Comparison of ENCODE assay signal across 1 cellular context in genomic region chr3:129597087-129597791, GRCh38.
TF ChIP-seq lines count a peak whose summit lies in the region.

No MANE protein-coding gene starts in this region.

TF ChIP-seq in HepG2, 621 proteins besides CTCF, POLR2A, EP300 and RAD21 (continued from another document):
- TF ChIP-seq ZHX2 (IDR thresholded peaks at IDR 0.05; ENCODE audit: low read depth) = no peak
- TF ChIP-seq ZHX2 (CRISPR knock-in tag; IDR thresholded peaks at IDR 0.05; ENCODE audit: borderline replicate concordance) = 0 out of 2 replicates have a peak, but pooled peaks have one; percentile 54
- TF ChIP-seq MAFK (conservative IDR thresholded peaks at IDR 0.05 in 1 of 2, IDR thresholded peaks at IDR 0.05 in 1 of 2; ENCODE audit: low read length in 2 of 2) = no peak
- TF ChIP-seq ZNF605 (CRISPR knock-in tag; IDR thresholded peaks at IDR 0.05) = peak; percentile 20; the same call in 1 of the 2 replicates
- no peak for TF ChIP-seq ZNF710 (CRISPR knock-in tag; IDR thresholded peaks at IDR 0.05; ENCODE audit: borderline replicate concordance)
- TF ChIP-seq ZNF407 (CRISPR knock-in tag; IDR thresholded peaks at IDR 0.05; ENCODE audit: not compliant biosample characterization) = peak; percentile 27
- TF ChIP-seq GFI1 (CRISPR knock-in tag; IDR thresholded peaks at IDR 0.05; ENCODE audit: borderline replicate concordance) = no peak; the same call in 1 of the 2 replicates
- peak; percentile 21 for TF ChIP-seq HNF4A (CRISPR knock-in tag; IDR thresholded peaks at IDR 0.05)
- no peak for TF ChIP-seq ZXDC (CRISPR knock-in tag; IDR thresholded peaks at IDR 0.05)
- TF ChIP-seq, protein P1, sequence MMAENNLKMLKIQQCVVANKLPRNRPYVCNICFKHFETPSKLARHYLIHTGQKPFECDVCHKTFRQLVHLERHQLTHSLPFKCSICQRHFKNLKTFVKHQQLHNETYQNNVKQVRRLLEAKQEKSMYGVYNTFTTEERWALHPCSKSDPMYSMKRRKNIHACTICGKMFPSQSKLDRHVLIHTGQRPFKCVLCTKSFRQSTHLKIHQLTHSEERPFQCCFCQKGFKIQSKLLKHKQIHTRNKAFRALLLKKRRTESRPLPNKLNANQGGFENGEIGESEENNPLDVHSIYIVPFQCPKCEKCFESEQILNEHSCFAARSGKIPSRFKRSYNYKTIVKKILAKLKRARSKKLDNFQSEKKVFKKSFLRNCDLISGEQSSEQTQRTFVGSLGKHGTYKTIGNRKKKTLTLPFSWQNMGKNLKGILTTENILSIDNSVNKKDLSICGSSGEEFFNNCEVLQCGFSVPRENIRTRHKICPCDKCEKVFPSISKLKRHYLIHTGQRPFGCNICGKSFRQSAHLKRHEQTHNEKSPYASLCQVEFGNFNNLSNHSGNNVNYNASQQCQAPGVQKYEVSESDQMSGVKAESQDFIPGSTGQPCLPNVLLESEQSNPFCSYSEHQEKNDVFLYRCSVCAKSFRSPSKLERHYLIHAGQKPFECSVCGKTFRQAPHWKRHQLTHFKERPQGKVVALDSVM (CRISPR knock-in tag; IDR thresholded peaks at IDR 0.05) = peak; percentile 77
- no peak for TF ChIP-seq CBX2 (IDR thresholded peaks at IDR 0.05; ENCODE audit: low read depth, low read length)
- no peak for TF ChIP-seq CBX2 (CRISPR knock-in tag; IDR thresholded peaks at IDR 0.05; ENCODE audit: low read depth)
- TF ChIP-seq SETDB1 (CRISPR knock-in tag; IDR thresholded peaks at IDR 0.05; ENCODE audit: borderline replicate concordance) = no peak
- no peak for TF ChIP-seq KDM4B (CRISPR knock-in tag; IDR thresholded peaks at IDR 0.05)
- peak; percentile 61; the same call in 1 of the 2 replicates for TF ChIP-seq SALL1 (CRISPR knock-in tag; IDR thresholded peaks at IDR 0.05)
- TF ChIP-seq ZFP41 (CRISPR knock-in tag; IDR thresholded peaks at IDR 0.05; ENCODE audit: borderline replicate concordance) = no peak
- no peak for TF ChIP-seq NCOA5 (CRISPR knock-in tag; IDR thresholded peaks at IDR 0.05)
- TF ChIP-seq SP1 (IDR thresholded peaks at IDR 0.05) = no peak
- TF ChIP-seq SP1 (CRISPR knock-in tag; IDR thresholded peaks at IDR 0.05) = no peak
- TF ChIP-seq PITX1 (CRISPR knock-in tag; IDR thresholded peaks at IDR 0.05) = peak; percentile 4; the same call in 1 of the 2 replicates
- no peak; the same call in 1 of the 2 replicates for TF ChIP-seq ZBTB7B (CRISPR knock-in tag; IDR thresholded peaks at IDR 0.05)
- TF ChIP-seq ZNF724P (CRISPR knock-in tag; IDR thresholded peaks at IDR 0.05; ENCODE audit: borderline replicate concordance) = peak; percentile 34; the same call in 1 of the 2 replicates
- TF ChIP-seq KLF13 (CRISPR knock-in tag; IDR thresholded peaks at IDR 0.05) = 0 out of 2 replicates have a peak, but pooled peaks have one; percentile 19
- TF ChIP-seq ZNF224 (CRISPR knock-in tag; IDR thresholded peaks at IDR 0.05) = no peak
- peak; percentile 4; the same call in 1 of the 2 replicates for TF ChIP-seq PHF8 (CRISPR knock-in tag; IDR thresholded peaks at IDR 0.05)
- TF ChIP-seq ZNF75D (CRISPR knock-in tag; IDR thresholded peaks at IDR 0.05; ENCODE audit: borderline replicate concordance) = peak; percentile 50; the same call in 1 of the 2 replicates
- TF ChIP-seq ZNF782 (CRISPR knock-in tag; IDR thresholded peaks at IDR 0.05; ENCODE audit: borderline replicate concordance) = no peak
TF ChIP-seq in HepG2: peak in this region for 51.
